Comparison of ENCODE assay signal across 22 cellular contexts in the genomic region with DNA sequence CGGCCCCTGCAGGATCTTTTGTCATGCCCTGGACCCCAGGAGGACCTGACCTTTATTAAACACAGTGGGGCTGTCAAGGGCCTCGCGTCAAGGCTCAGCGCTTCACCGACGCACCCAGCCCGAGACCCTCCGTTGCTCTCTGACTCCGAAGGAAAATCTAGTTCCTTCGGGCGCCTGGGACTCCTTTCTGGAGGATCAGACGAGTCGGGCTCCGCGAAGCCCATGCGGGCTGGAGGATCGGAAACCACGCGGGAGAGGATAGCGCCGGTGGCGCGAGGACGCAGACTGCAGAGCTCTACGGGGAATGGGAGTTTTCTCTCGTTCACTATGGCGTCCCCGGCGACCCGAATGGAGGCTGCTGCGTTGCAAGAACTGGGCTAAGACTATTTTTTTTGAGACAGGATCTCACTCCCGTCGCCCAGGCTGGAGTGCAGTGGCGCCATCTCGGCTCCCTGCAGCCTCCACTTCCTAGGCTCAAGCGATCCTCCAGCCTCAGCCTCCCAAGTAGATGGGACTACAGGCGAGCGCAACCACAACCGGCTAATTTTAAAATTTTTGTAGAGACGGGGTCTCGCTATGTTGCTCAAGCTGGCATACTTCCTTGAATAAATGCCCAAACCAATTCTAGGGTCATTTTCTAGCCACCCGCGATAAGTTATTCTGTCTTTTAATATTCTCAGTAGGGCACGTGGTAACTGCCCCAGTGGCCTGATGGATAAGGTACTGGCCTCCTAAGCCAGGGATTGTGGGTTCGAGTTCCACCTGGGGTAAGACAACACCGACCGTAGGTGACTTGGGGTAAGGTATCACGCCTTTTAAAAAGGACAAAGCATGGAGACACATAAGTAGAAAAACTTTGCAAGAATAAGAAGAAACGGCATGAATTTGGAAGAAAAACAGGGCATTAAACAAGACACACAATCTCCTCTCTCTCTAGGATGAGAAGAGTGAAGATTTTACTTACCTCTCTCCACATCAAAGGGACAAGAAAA. TPM values are rescaled to one million over a fixed set of nuclear protein-coding genes. Genes with fewer than 3 reads are reported as not detected.
DNase-seq lines count a peak whose midpoint lies in the region; ATAC-seq, FAIRE-seq and TF ChIP-seq lines count a peak whose summit lies in the region.
"Had no signal": no experiment of that assay in that cellular context is flagged by ENCODE, and none has a peak within 500 bp of the region (broad histone marks: within the 10 kb centered on the region; RNA-seq: fewer than 3 reads in every experiment).

No MANE protein-coding gene starts in this region.

- TF ChIP-seq RAD21 in A549 (conservative IDR thresholded peaks at IDR 0.05 in 1 of 2, IDR thresholded peaks at IDR 0.05 in 1 of 2) (no peak), H1 (IDR thresholded peaks at IDR 0.05 in 1 of 2, conservative IDR thresholded peaks at IDR 0.05 in 1 of 2; ENCODE audit: low read depth in 2 of 2, low read length in 2 of 2) (no peak)

- H4K8ac ChIP-seq in H1 (ENCODE audit: extremely low read depth, insufficient read depth, low read length) = no peak overlapping the region; the same call in 1 of the 2 replicates

- H3K79me1 ChIP-seq in H1 (ENCODE audit: low read depth, low read length) = no peaks in the 10 kb centered on the region

- no peak overlapping the region for H4K5ac ChIP-seq in H1 (ENCODE audit: insufficient read length, low read depth, low read length)

- H3K18ac ChIP-seq in H1 (ENCODE audit: extremely low read depth, low read length) = no peak overlapping the region

- WGBS in A549 (ENCODE audit: missing lambda C conversion rate) = 77% methylated on average over 49 of the region's 49 CpGs
- 92% methylated on average over 49 of the region's 49 CpGs; no CpG with 5 or more reads in 1 of the 2 experiments for WGBS in H1 (ENCODE audit: extremely low coverage in 1 of 2, insufficient coverage in 1 of 2, insufficient read length in 1 of 2, insufficient replicate concordance in 2 of 2, low coverage in 1 of 2, low lambda C conversion rate in 2 of 2, missing lambda C conversion rate in 1 of 2), 2 experiments

- DNase-seq in A549 (ENCODE audit: low read depth in 1 of 2, low spot score in 1 of 2) (peak; percentile 33 to 86), NT2/D1 (ENCODE audit: low read depth, low spot score) (no peak), H1 (ENCODE audit: low read depth in 1 of 2, low spot score in 2 of 2) (no peak), SKM-1 treated with dmso at 0.1 percent for 144 hours (lab: John Stamatoyannopoulos, UW; ENCODE audit: unreplicated experiment) (no peak), Peyer's patch (no peak)
- DNase-seq: Calu3; CD4-positive, alpha-beta memory T cell; HCEC 1CT; KBM-7; NCI-H1105 treated with DMSO at 0.1 percent for 48 hours; NCI-H187; NCI-H2227 treated with DMSO at 0.1 percent for 48 hours; NCI-H510A treated with DMSO at 0.1 percent for 48 hours; PC-9; SW 1271; T-helper 2 cell had no signal

- no peak for TF ChIP-seq CTCF in A549 (IDR thresholded peaks at IDR 0.05)
- TF ChIP-seq CTCF in H1 (IDR thresholded peaks at IDR 0.05; ENCODE audit: control extremely low read depth in 1 of 3, insufficient read depth in 1 of 3, low read depth in 1 of 3, low read length in 3 of 3) = no peak
- no peak for TF ChIP-seq CTCF in Peyer's patch (IDR thresholded peaks at IDR 0.05)

- H2BK12ac ChIP-seq in H1 (ENCODE audit: low read depth, low read length) = no peak overlapping the region

- H2BK120ac ChIP-seq in H1 (replicated peaks; ENCODE audit: low read depth, low read length) = no peak overlapping the region

- H3K9me3 ChIP-seq in A549 (no peaks in the 10 kb centered on the region), ES-I3 (ENCODE audit: control insufficient read depth, insufficient read depth, low read length) (no peaks in the 10 kb centered on the region), NT2/D1 (ENCODE audit: insufficient read depth, low read length) (no peaks in the 10 kb centered on the region), H1 (ENCODE audit: insufficient read depth in 2 of 2, low read depth in 1 of 2, low read length in 1 of 2) (no peaks in the 10 kb centered on the region; a peak in 1 of 4 replicates), Peyer's patch (no peaks in the 10 kb centered on the region)

- H3K4me1 ChIP-seq in A549 (peaks cover 9% of the 10 kb centered on the region), ES-I3 (ENCODE audit: insufficient read depth, low read length) (no peaks in the 10 kb centered on the region), NT2/D1 (ENCODE audit: insufficient read depth, insufficient read length) (peaks cover 3% of the 10 kb centered on the region), H1 (replicated peaks in 1 of 4; ENCODE audit: control insufficient read depth in 3 of 4, insufficient read depth in 4 of 4, low read length in 3 of 4) (peaks cover 0 to 5% (median 0%) of the 10 kb centered on the region in 4 experiments; a peak in 2 of 7 replicates), Peyer's patch (peaks cover 0 to 15% (median 4%) of the 10 kb centered on the region in 4 donors)

- H3K56ac ChIP-seq in H1 (replicated peaks; ENCODE audit: insufficient read length, low read depth, low read length) = no peak overlapping the region

- no peak overlapping the region for H3K14ac ChIP-seq in H1 (ENCODE audit: insufficient read length)

- H2AK5ac ChIP-seq in H1 (ENCODE audit: low read depth, low read length) = no peak overlapping the region

- H3K27ac ChIP-seq in A549 = no peak overlapping the region
- no peak overlapping the region for H3K27ac ChIP-seq in H1 (ENCODE audit: low read depth, low read length)
- H3K27ac ChIP-seq in Peyer's patch = no peak overlapping the region
- H3K27ac ChIP-seq: PC-9, SJSA1 had no signal

- no peaks in the 10 kb centered on the region for H3K79me2 ChIP-seq in H1 (ENCODE audit: control insufficient read depth in 1 of 2, insufficient read depth in 2 of 2, low read length in 2 of 2)

- H3K4me2 ChIP-seq in A549 (no peak overlapping the region), H1 (ENCODE audit: insufficient read depth in 1 of 2, low read depth in 2 of 2, low read length in 2 of 2) (no peak overlapping the region; a peak in 1 of 4 replicates)
- H3K4me2 ChIP-seq: PC-9 had no signal

- no peak overlapping the region for H4K91ac ChIP-seq in H1 (replicated peaks; ENCODE audit: insufficient read length, low read length)

- CTCF ChIA-PET in A549 (lab: Yijun Ruan, JAX) (interaction anchor here (0.6 kb wide), 1 partner anchor 190 kb away, joined by 3 read pairs; no protein-coding TSS in a partner anchor), H1 (lab: Charles Lee; ENCODE audit: partially characterized antibody) (interaction anchor here (0.7 kb wide), 1 partner anchor 29 kb away, joined by 3 read pairs; no protein-coding TSS in a partner anchor)

- TF ChIP-seq POLR2A in A549 (IDR thresholded peaks at IDR 0.05; ENCODE audit: low read length) (no peak), H1 (IDR thresholded peaks at IDR 0.05; ENCODE audit: control extremely low read depth in 1 of 2, low read depth in 2 of 2, low read length in 2 of 2) (no peak), Peyer's patch (IDR thresholded peaks at IDR 0.05) (no peak)

- no peak overlapping the region for H3K4ac ChIP-seq in H1 (replicated peaks; ENCODE audit: insufficient read length, low read depth, low read length)

- H2BK5ac ChIP-seq in H1 (ENCODE audit: low read depth, low read length) = no peak overlapping the region

- no peaks in the 10 kb centered on the region for H4K20me1 ChIP-seq in H1 (replicated peaks in 1 of 2; ENCODE audit: control insufficient read depth in 1 of 2, insufficient read depth in 2 of 2, low read length in 2 of 2)

- peaks cover 39% of the 10 kb centered on the region for H3K27me3 ChIP-seq in NT2/D1 (ENCODE audit: insufficient read depth, insufficient read length)
- peaks cover 5 to 17% (median 14%) of the 10 kb centered on the region in 4 experiments for H3K27me3 ChIP-seq in H1 (replicated peaks in 1 of 4; ENCODE audit: control insufficient read depth in 3 of 4, extremely low read depth in 1 of 4, insufficient read depth in 3 of 4, low read length in 3 of 4)
- H3K27me3 ChIP-seq in Peyer's patch = peaks cover 3 to 46% of the 10 kb centered on the region in 2 donors
- H3K27me3 ChIP-seq: SJSA1 had no signal

- no peak overlapping the region for H2BK20ac ChIP-seq in H1 (ENCODE audit: low read length)

- H3K9ac ChIP-seq in ES-I3 (ENCODE audit: low read depth, low read length) (peak overlapping the region; percentile 66; the same call in 1 of the 2 replicates), NT2/D1 (ENCODE audit: insufficient read length, low read depth) (peak overlapping the region; percentile 80), H1 (replicated peaks in 1 of 4; ENCODE audit: extremely low read depth in 1 of 4, low read depth in 3 of 4, low read length in 3 of 4) (no peak overlapping the region)

- POLR2A ChIA-PET in A549 (lab: Yijun Ruan, JAX) = no interaction called here
- POLR2A ChIA-PET in H1 (lab: Charles Lee; ENCODE audit: partially characterized antibody) = interaction anchor here (1.6 kb wide), 1 partner anchor 67 kb away, joined by 4 read pairs; no protein-coding TSS in a partner anchor

- H3K4me3 ChIP-seq in A549 (no peak overlapping the region), NT2/D1 (ENCODE audit: insufficient read length, low read depth) (peak overlapping the region; percentile 49), H1 (ENCODE audit: extremely low read depth in 1 of 4, insufficient read depth in 2 of 4, low read depth in 3 of 4, low read length in 4 of 4) (no peak overlapping the region), Peyer's patch (no peak overlapping the region)
- H3K4me3 ChIP-seq: PC-9, SJSA1 had no signal

- peaks cover 17% of the 10 kb centered on the region for H3K23me2 ChIP-seq in H1 (ENCODE audit: low read depth, low read length)

- ATAC-seq in A549 = no peak
- ATAC-seq in HG02759 (IDR thresholded peaks at IDR 0.05; ENCODE audit: unreplicated experiment) = no peak
- ATAC-seq in HG03108 (IDR thresholded peaks at IDR 0.05; ENCODE audit: unreplicated experiment) = no peak

- FAIRE-seq in A549 (lab: Jason Lieb, UNC) (no peak), H1 (lab: Jason Lieb, UNC) (no peak)
- FAIRE-seq: A204.1 had no signal

- TF ChIP-seq EP300 in A549 (IDR thresholded peaks at IDR 0.05) (no peak), H1 (IDR thresholded peaks at IDR 0.05; ENCODE audit: borderline replicate concordance in 1 of 2, low read depth in 2 of 2, low read length in 2 of 2) (no peak)

- H2AFZ ChIP-seq in H1 (ENCODE audit: low read length) = no peak overlapping the region
- H2AFZ ChIP-seq: PC-9 had no signal

- no peak overlapping the region for H2BK15ac ChIP-seq in H1 (ENCODE audit: low read length)

- no peak overlapping the region for H3K23ac ChIP-seq in H1 (ENCODE audit: insufficient read length)

- H3K36me3 ChIP-seq in ES-I3 (ENCODE audit: insufficient read depth, low read length) = no peaks in the 10 kb centered on the region
- H3K36me3 ChIP-seq in NT2/D1 (ENCODE audit: insufficient read depth, insufficient read length, low read length) = no peaks in the 10 kb centered on the region
- no peaks in the 10 kb centered on the region for H3K36me3 ChIP-seq in H1 (ENCODE audit: control insufficient read depth in 2 of 4, insufficient read depth in 4 of 4, low read length in 3 of 4)
- H3K36me3 ChIP-seq in Peyer's patch = no peaks in the 10 kb centered on the region
- H3K36me3 ChIP-seq: SJSA1 had no signal

RNA-seq across cellular contexts. Expression of gene OR1F1, which starts 5.5 kb away (rescaled TPM):
- 1.3 and 1.6 TPM in 2 replicates for polyA plus RNA-seq in A549 (2011; rRNA removed)
- 0.63 and 1.1 TPM in 2 replicates for polyA plus RNA-seq in A549 (2012; cell fraction: cytosol; rRNA removed)
- polyA plus RNA-seq in A549 (2012; cell fraction: nucleus; rRNA removed) = 1.1 and 1.3 TPM in 2 replicates
- 0.20 to 0.34 TPM (median 0.31 TPM) in 3 replicates for polyA plus RNA-seq in A549 (2017; fragmentation: RNase III; extraction: RNeasy Plus Mini Kit Qiagen cat#74134 plus additional on column Dnase treatment)
- polyA minus RNA-seq in A549 (2011; rRNA and poly(A)+ RNA removed) = 3.2 and 4.6 TPM in 2 replicates
- total RNA-seq in H1 (2021; fragmentation: NEBNext Ultra II Directional; extraction: Animal tissue kit (Norgen Biotek cat#: 25700)) = 0.48 and 0.52 TPM in 2 replicates
- polyA plus RNA-seq in H1 (2011; rRNA removed) = 0.93 and 1.2 TPM in 2 replicates
- 0.40 TPM for polyA plus RNA-seq in H1 (2011; cell fraction: cytosol; rRNA removed)
- polyA plus RNA-seq in H1 (2011; cell fraction: nucleus; rRNA removed) = 0.87 TPM
- 0.40 to 0.48 TPM (median 0.42 TPM) in 3 of 4 replicates, not detected in the other for polyA plus RNA-seq in H1 (2012, experiment 1 of 2)
- not detected for polyA plus RNA-seq in H1 (2012, experiment 2 of 2)
- 0.41 TPM for polyA plus RNA-seq in H1 (2013, experiment 1 of 2)
- 0.35 TPM for polyA plus RNA-seq in H1 (2013, experiment 2 of 2)
- 0.82 and 2.6 TPM in 2 replicates for polyA minus RNA-seq in H1 (2011; rRNA and poly(A)+ RNA removed)
- polyA minus RNA-seq in H1 (2011; cell fraction: cytosol; rRNA and poly(A)+ RNA removed) = not detected
- not detected for polyA minus RNA-seq in H1 (2011; cell fraction: nucleus; rRNA and poly(A)+ RNA removed)
- total RNA-seq in Peyer's patch = not detected
- total RNA-seq: G401, SJSA1 had no signal
- polyA plus RNA-seq: CD4-positive, alpha-beta memory T cell had no signal

RNA-seq across cellular contexts. Expression of gene ZNF200, which starts 41.4 kb away (rescaled TPM):
- polyA plus RNA-seq in A549 (2011; rRNA removed) = 7.4 and 7.5 TPM in 2 replicates
- polyA plus RNA-seq in A549 (2012; cell fraction: cytosol; rRNA removed) = 2.7 and 3.4 TPM in 2 replicates
- polyA plus RNA-seq in A549 (2012; cell fraction: nucleus; rRNA removed) = 3.5 and 4.2 TPM in 2 replicates
- polyA plus RNA-seq in A549 (2017; fragmentation: RNase III; extraction: RNeasy Plus Mini Kit Qiagen cat#74134 plus additional on column Dnase treatment) = 6.5 to 6.9 TPM (median 6.7 TPM) in 3 replicates
- polyA minus RNA-seq in A549 (2011; rRNA and poly(A)+ RNA removed) = 7.5 and 8.6 TPM in 2 replicates
- total RNA-seq in H1 (2021; fragmentation: NEBNext Ultra II Directional; extraction: Animal tissue kit (Norgen Biotek cat#: 25700)) = 7.5 and 9.9 TPM in 2 replicates
- 2.7 and 3.0 TPM in 2 replicates for polyA plus RNA-seq in H1 (2011; rRNA removed)
- polyA plus RNA-seq in H1 (2011; cell fraction: cytosol; rRNA removed) = 4.1 TPM
- polyA plus RNA-seq in H1 (2011; cell fraction: nucleus; rRNA removed) = 3.2 TPM
- 5.5 to 7.8 TPM (median 6.5 TPM) in 4 replicates for polyA plus RNA-seq in H1 (2012, experiment 1 of 2)
- 1.4 TPM for polyA plus RNA-seq in H1 (2012, experiment 2 of 2)
- 5.8 TPM for polyA plus RNA-seq in H1 (2013, experiment 1 of 2)
- polyA plus RNA-seq in H1 (2013, experiment 2 of 2) = 5.3 TPM
- polyA minus RNA-seq in H1 (2011; rRNA and poly(A)+ RNA removed) = 6.7 and 8.4 TPM in 2 replicates
- polyA minus RNA-seq in H1 (2011; cell fraction: cytosol; rRNA and poly(A)+ RNA removed) = 4.0 TPM
- polyA minus RNA-seq in H1 (2011; cell fraction: nucleus; rRNA and poly(A)+ RNA removed) = 11.2 TPM
- 10 to 100 TPM in 2 of 4 donors, 1 to 10 TPM in 2; 8.6 to 13.0 (median 10.0) TPM for total RNA-seq in Peyer's patch

RNA-seq across cellular contexts. Expression of gene ZNF213, which starts 58.7 kb away (rescaled TPM):
- 0.72 and 1.8 TPM in 2 replicates for polyA plus RNA-seq in A549 (2011; rRNA removed)
- polyA plus RNA-seq in A549 (2012; cell fraction: cytosol; rRNA removed) = 0.79 and 1.8 TPM in 2 replicates
- 2.2 and 2.3 TPM in 2 replicates for polyA plus RNA-seq in A549 (2012; cell fraction: nucleus; rRNA removed)
- 5.9 to 6.2 TPM (median 6.1 TPM) in 3 replicates for polyA plus RNA-seq in A549 (2017; fragmentation: RNase III; extraction: RNeasy Plus Mini Kit Qiagen cat#74134 plus additional on column Dnase treatment)
- polyA minus RNA-seq in A549 (2011; rRNA and poly(A)+ RNA removed) = 2.4 and 3.4 TPM in 2 replicates
- total RNA-seq in H1 (2021; fragmentation: NEBNext Ultra II Directional; extraction: Animal tissue kit (Norgen Biotek cat#: 25700)) = 6.9 and 7.3 TPM in 2 replicates
- polyA plus RNA-seq in H1 (2011; rRNA removed) = 1.6 and 3.8 TPM in 2 replicates
- 1.6 TPM for polyA plus RNA-seq in H1 (2011; cell fraction: cytosol; rRNA removed)
- 3.9 TPM for polyA plus RNA-seq in H1 (2011; cell fraction: nucleus; rRNA removed)
- polyA plus RNA-seq in H1 (2012, experiment 1 of 2) = 6.0 to 8.4 TPM (median 8.4 TPM) in 4 replicates
- polyA plus RNA-seq in H1 (2012, experiment 2 of 2) = 7.1 TPM
- polyA plus RNA-seq in H1 (2013, experiment 1 of 2) = 6.2 TPM
- 6.1 TPM for polyA plus RNA-seq in H1 (2013, experiment 2 of 2)
- 1.2 and 1.4 TPM in 2 replicates for polyA minus RNA-seq in H1 (2011; rRNA and poly(A)+ RNA removed)
- 4.2 TPM for polyA minus RNA-seq in H1 (2011; cell fraction: cytosol; rRNA and poly(A)+ RNA removed)
- 3.9 TPM for polyA minus RNA-seq in H1 (2011; cell fraction: nucleus; rRNA and poly(A)+ RNA removed)
- 10 to 100 TPM; 14.9 to 40.6 (median 18.4) TPM for total RNA-seq in Peyer's patch

Comparison
In these comparisons a context has a peak if more than half of its experiments do, and no peak if none do; other contexts are left out.
1. DNase-seq: peak in A549 (2 of 2); none in NT2/D1 (single experiment), H1 (0 of 2), SKM-1 treated with dmso at 0.1 percent for 144 hours (single experiment) and Peyer's patch (0 of 3).
2. H3K9ac ChIP-seq: peak in ES-I3 (single experiment) and NT2/D1 (single experiment); none in H1 (0 of 4).
3. Of the 18 proteins assayed by ChIP-seq in both H1 and A549: peak only in H1: none; only in A549: MAX and USF2; in both: none; in neither: 16.